19 cellular contexts compared by ENCODE assay signal in genomic region chr14:99952453-99952852, GRCh38.
"Had no signal": no experiment of that assay in that cellular context is flagged by ENCODE, and none has a peak within 500 bp of the region (broad histone marks: within the 10 kb centered on the region; RNA-seq: fewer than 3 reads in every experiment).

No MANE protein-coding gene starts in this region.

- H3K9me3 ChIP-seq: esophagus muscularis mucosa, gastrocnemius medialis, heart right ventricle, right atrium auricular region, stomach had no signal

- DNase-seq: effector memory CD4-positive, alpha-beta T cell; gastrocnemius medialis; heart right ventricle; hypothalamus; kidney glomerular epithelial cell; mesendoderm; naive B cell; posterior cingulate gyrus; small intestine; stimulated activated CD4-positive, alpha-beta T cell treated with anti-CD3 and anti-CD28 coated beads, Interleukin-12 subunit alpha, Interleukin-12 subunit beta, amount 100 ng/mL, for 4 hours; stimulated activated naive CD4-positive, alpha-beta T cell; stomach; substantia nigra; trophoblast cell had no signal

- H3K36me3 ChIP-seq: esophagus muscularis mucosa, gastrocnemius medialis, heart right ventricle, right atrium auricular region, stomach had no signal

- H3K4me3 ChIP-seq: esophagus muscularis mucosa, gastrocnemius medialis, heart right ventricle, right atrium auricular region, stomach had no signal

- ATAC-seq: gastrocnemius medialis, heart right ventricle had no signal

- H3K4me3 Mint-ChIP-seq: naive B cell had no signal

- H3K36me3 Mint-ChIP-seq: naive B cell had no signal

- FAIRE-seq: endometrium, islet of Langerhans, small intestine had no signal

- H3K27ac ChIP-seq: epithelial cell of prostate, esophagus muscularis mucosa, gastrocnemius medialis, heart right ventricle, right atrium auricular region, stomach had no signal

- H3K4me1 ChIP-seq: gastrocnemius medialis had no signal

- H3K27me3 ChIP-seq: right atrium auricular region had no signal
